In genomic region chr1:71343686-71344416, GRCh38 we compare ENCODE assay signal across 17 cellular contexts.
DNase-seq lines count a peak whose midpoint lies in the region; ATAC-seq and TF ChIP-seq lines count a peak whose summit lies in the region.
"Had no signal": no experiment of that assay in that cellular context is flagged by ENCODE, and none has a peak within 500 bp of the region (broad histone marks: within the 10 kb centered on the region; RNA-seq: fewer than 3 reads in every experiment).

No MANE protein-coding gene starts in this region.

- no peaks in the 10 kb centered on the region for H3K9me2 ChIP-seq in DOHH2 (replicated peaks; ENCODE audit: control insufficient read depth, low read length)

- TF ChIP-seq CTCF in DOHH2 (IDR thresholded peaks at IDR 0.05; ENCODE audit: low read depth, low read length, poor library complexity, severe bottlenecking), result peak; percentile 52
- TF ChIP-seq CTCF in WTC11 (IDR thresholded peaks at IDR 0.05), result 0 out of 2 replicates have a peak, but pooled peaks have one; percentile 20
- TF ChIP-seq CTCF in kidney epithelial cell (IDR thresholded peaks at IDR 0.05; ENCODE audit: insufficient read depth, low read length, poor library complexity, severe bottlenecking), result peak; percentile 22
- TF ChIP-seq CTCF in dorsolateral prefrontal cortex (IDR thresholded peaks at IDR 0.05 in 54 of 56, conservative IDR thresholded peaks at IDR 0.05 in 2 of 56; ENCODE audit: low read depth in 1 of 56, partially characterized antibody in 56 of 56), result peak in 2 of 56 donors; percentile 13 to 14

- CTCF ChIA-PET in WTC11 (lab: Charles Lee), result interaction anchor here (0.6 to 1.8 kb wide), 5 partner anchors 13 to 148 kb away, joined by 3 to 9 read pairs (median 4); no protein-coding TSS in a partner anchor

- H3K27me3 Mint-ChIP-seq in WTC11 (ENCODE audit: low read depth), result no peaks in the 10 kb centered on the region; the same call in 1 of the 2 replicates
- no peaks in the 10 kb centered on the region for H3K27me3 Mint-ChIP-seq in immature natural killer cell (ENCODE audit: low read depth in 3 of 3)
- H3K27me3 Mint-ChIP-seq: activated naive CD8-positive, alpha-beta T cell; central memory CD8-positive, alpha-beta T cell; natural killer cell treated with Interleukin-12 subunit alpha and Interleukin-12 subunit beta and Interleukin-15 and Interleukin-18, amount 100 ng/mL, for 72 hours had no signal

- no peak overlapping the region for H3K27ac Mint-ChIP-seq in WTC11
- H3K27ac Mint-ChIP-seq in immature natural killer cell, result no peak overlapping the region
- H3K27ac Mint-ChIP-seq: activated naive CD8-positive, alpha-beta T cell; natural killer cell treated with Interleukin-12 subunit alpha and Interleukin-12 subunit beta and Interleukin-15 and Interleukin-18, amount 100 ng/mL, for 72 hours had no signal

- no peaks in the 10 kb centered on the region for H3K4me1 ChIP-seq in DOHH2 (ENCODE audit: control insufficient read depth, low read length)
- H3K4me1 ChIP-seq: suprapubic skin had no signal

- H3K9me3 Mint-ChIP-seq in WTC11 (peaks cover 59% of the 10 kb centered on the region), immature natural killer cell (peaks cover 16 to 48% (median 22%) of the 10 kb centered on the region in 6 donors)

- H3K36me3 ChIP-seq in DOHH2 (ENCODE audit: control insufficient read depth, low read length) (no peaks in the 10 kb centered on the region), kidney epithelial cell (ENCODE audit: control insufficient read depth, insufficient read depth, low read length) (no peaks in the 10 kb centered on the region)
- H3K36me3 ChIP-seq: suprapubic skin had no signal

- H3K27ac ChIP-seq in DOHH2 (ENCODE audit: low read depth, low read length) (no peak overlapping the region), dorsolateral prefrontal cortex (no peak overlapping the region)
- H3K27ac ChIP-seq: suprapubic skin had no signal

- H3K4me3 ChIP-seq in DOHH2 (ENCODE audit: low read length) (no peak overlapping the region), kidney epithelial cell (ENCODE audit: low read depth, low read length) (no peak overlapping the region), dorsolateral prefrontal cortex (no peak overlapping the region)
- H3K4me3 ChIP-seq: suprapubic skin had no signal

- no peaks in the 10 kb centered on the region for H4K20me1 ChIP-seq in DOHH2 (ENCODE audit: control insufficient read depth, insufficient read depth, low read depth, low read length)

- H3K4me3 Mint-ChIP-seq in WTC11, result no peak overlapping the region
- H3K4me3 Mint-ChIP-seq in immature natural killer cell, result no peak overlapping the region
- H3K4me3 Mint-ChIP-seq: activated naive CD8-positive, alpha-beta T cell; central memory CD8-positive, alpha-beta T cell; natural killer cell treated with Interleukin-12 subunit alpha and Interleukin-12 subunit beta and Interleukin-15 and Interleukin-18, amount 100 ng/mL, for 72 hours had no signal

- H3K4me1 Mint-ChIP-seq in WTC11, result no peaks in the 10 kb centered on the region
- no peaks in the 10 kb centered on the region for H3K4me1 Mint-ChIP-seq in immature natural killer cell
- H3K4me1 Mint-ChIP-seq: central memory CD8-positive, alpha-beta T cell had no signal

- TF ChIP-seq EP300 in Ishikawa (IDR thresholded peaks at IDR 0.05; ENCODE audit: borderline replicate concordance), result no peak

- intact Hi-C loops in dorsolateral prefrontal cortex (cut with DNase I), result no loop called here

- H3K27me3 ChIP-seq in DOHH2 (ENCODE audit: control insufficient read depth, low read length) (no peaks in the 10 kb centered on the region), kidney epithelial cell (ENCODE audit: control insufficient read depth, insufficient read depth, low read length) (no peaks in the 10 kb centered on the region), dorsolateral prefrontal cortex (no peaks in the 10 kb centered on the region)
- H3K27me3 ChIP-seq: suprapubic skin had no signal

- no peak overlapping the region for H3K4me2 ChIP-seq in DOHH2 (ENCODE audit: low read length)

- peak; percentile 64 for ATAC-seq in WTC11
- no peak for ATAC-seq in HG03354 (IDR thresholded peaks at IDR 0.05; ENCODE audit: poor library complexity, severe bottlenecking, unreplicated experiment)
- ATAC-seq in HG03460 (IDR thresholded peaks at IDR 0.05; ENCODE audit: unreplicated experiment), result no peak
- ATAC-seq: natural killer cell treated with Interleukin-12 subunit alpha and Interleukin-12 subunit beta and Interleukin-15 and Interleukin-18, amount 100 ng/mL, for 72 hours had no signal

- no peaks in the 10 kb centered on the region for H3F3A ChIP-seq in DOHH2 (ENCODE audit: control insufficient read depth, insufficient read depth)

- peak; percentile 11; the same call in 1 of the 2 replicates for TF ChIP-seq RAD21 in Ishikawa (IDR thresholded peaks at IDR 0.05; ENCODE audit: low read depth)

- H3K9me3 ChIP-seq in DOHH2 (ENCODE audit: control insufficient read depth, insufficient read depth, low read length), result peaks cover 13% of the 10 kb centered on the region; the same call in 1 of the 2 replicates

- H3K36me3 Mint-ChIP-seq in WTC11 (peaks cover 37% of the 10 kb centered on the region), immature natural killer cell (no peaks in the 10 kb centered on the region)
- H3K36me3 Mint-ChIP-seq: activated naive CD8-positive, alpha-beta T cell had no signal

- H3K79me2 ChIP-seq in DOHH2 (ENCODE audit: control insufficient read depth, low read length), result no peaks in the 10 kb centered on the region

- POLR2A ChIA-PET in WTC11 (lab: Charles Lee), result no interaction called here

- peak; percentile 16 for DNase-seq in WTC11 (ENCODE audit: low spot score)
- DNase-seq in kidney epithelial cell (ENCODE audit: low read depth), result no peak
- DNase-seq in dorsolateral prefrontal cortex, result no peak
- DNase-seq in immature natural killer cell, result no peak
- DNase-seq: activated CD4-positive, alpha-beta T cell treated with anti-CD3 and anti-CD28 coated beads for 4 hours; activated T-cell treated with anti-CD3 and anti-CD28 coated beads, Interleukin-2, amount 50 U/mL, for 1 hour; C1 segment of cervical spinal cord; NCI-H1436; T-helper 2 cell had no signal

TF ChIP-seq in Ishikawa, 13 proteins besides CTCF, POLR2A, EP300 and RAD21 (continues in another document):
- TF ChIP-seq TEAD4 (IDR thresholded peaks at IDR 0.05) (no peak), YY1 (IDR thresholded peaks at IDR 0.05; ENCODE audit: low read depth) (no peak), REST (IDR thresholded peaks at IDR 0.05; ENCODE audit: low read depth) (no peak), CREB1 (IDR thresholded peaks at IDR 0.05; ENCODE audit: low read depth) (no peak), FOXM1 (IDR thresholded peaks at IDR 0.05; ENCODE audit: borderline replicate concordance, low read depth) (no peak)

TF ChIP-seq in WTC11, 78 proteins besides CTCF, POLR2A, EP300 and RAD21:
- no peak for TF ChIP-seq AR (CRISPR knock-in tag; IDR thresholded peaks at IDR 0.05)
- TF ChIP-seq CREB1 (CRISPR knock-in tag; IDR thresholded peaks at IDR 0.05), result no peak
- TF ChIP-seq OVOL2 (CRISPR knock-in tag; IDR thresholded peaks at IDR 0.05; ENCODE audit: borderline replicate concordance), result no peak
